In the genomic region with DNA sequence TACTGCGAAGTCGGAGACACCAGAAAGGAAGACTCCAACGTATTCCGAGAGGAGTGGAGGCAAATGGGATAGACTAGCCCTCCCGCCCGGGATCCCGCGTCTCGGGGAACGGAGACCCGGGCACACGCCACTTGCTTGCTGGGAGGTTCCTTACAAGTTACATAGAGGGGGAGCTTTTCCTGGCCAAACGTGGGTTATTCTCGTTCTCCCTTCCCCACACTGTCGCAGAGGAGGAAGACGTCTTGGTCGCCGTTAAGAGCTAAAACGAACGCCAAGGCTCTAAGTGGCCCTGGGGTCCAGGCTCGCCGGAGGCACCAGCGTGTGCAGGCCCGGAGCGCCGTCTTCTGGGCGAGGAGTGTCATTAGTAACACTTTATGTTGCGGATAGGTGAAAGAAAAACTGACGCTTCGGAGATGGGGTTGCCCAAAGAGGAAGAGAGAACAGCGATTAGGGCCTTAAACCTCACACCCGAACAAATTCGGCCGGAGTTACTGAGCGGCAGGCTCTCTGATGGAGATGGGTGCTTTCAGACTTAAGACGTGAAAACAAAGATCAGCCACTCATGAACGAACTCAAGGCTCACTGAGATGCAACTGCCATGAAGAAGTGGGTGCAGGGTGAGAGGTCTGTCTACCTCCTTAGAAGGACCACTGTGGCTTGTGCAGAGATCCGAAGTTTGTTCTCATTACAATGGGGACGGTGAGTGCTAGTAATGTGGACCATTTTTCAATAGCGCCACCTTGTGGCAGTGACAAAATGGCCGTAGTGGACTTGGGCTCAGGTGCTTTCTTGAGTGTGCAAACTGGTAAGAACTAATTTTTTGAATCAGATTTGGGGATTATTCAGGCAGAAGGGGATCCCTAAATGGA, we compare ENCODE assay signal across 1 cellular context.
TF ChIP-seq lines count a peak whose summit lies in the region.

No MANE protein-coding gene starts in this region.

TF ChIP-seq in HepG2, 621 proteins besides CTCF, POLR2A, EP300 and RAD21 (continued from another document and continues in another):
- TF ChIP-seq, protein P1, sequence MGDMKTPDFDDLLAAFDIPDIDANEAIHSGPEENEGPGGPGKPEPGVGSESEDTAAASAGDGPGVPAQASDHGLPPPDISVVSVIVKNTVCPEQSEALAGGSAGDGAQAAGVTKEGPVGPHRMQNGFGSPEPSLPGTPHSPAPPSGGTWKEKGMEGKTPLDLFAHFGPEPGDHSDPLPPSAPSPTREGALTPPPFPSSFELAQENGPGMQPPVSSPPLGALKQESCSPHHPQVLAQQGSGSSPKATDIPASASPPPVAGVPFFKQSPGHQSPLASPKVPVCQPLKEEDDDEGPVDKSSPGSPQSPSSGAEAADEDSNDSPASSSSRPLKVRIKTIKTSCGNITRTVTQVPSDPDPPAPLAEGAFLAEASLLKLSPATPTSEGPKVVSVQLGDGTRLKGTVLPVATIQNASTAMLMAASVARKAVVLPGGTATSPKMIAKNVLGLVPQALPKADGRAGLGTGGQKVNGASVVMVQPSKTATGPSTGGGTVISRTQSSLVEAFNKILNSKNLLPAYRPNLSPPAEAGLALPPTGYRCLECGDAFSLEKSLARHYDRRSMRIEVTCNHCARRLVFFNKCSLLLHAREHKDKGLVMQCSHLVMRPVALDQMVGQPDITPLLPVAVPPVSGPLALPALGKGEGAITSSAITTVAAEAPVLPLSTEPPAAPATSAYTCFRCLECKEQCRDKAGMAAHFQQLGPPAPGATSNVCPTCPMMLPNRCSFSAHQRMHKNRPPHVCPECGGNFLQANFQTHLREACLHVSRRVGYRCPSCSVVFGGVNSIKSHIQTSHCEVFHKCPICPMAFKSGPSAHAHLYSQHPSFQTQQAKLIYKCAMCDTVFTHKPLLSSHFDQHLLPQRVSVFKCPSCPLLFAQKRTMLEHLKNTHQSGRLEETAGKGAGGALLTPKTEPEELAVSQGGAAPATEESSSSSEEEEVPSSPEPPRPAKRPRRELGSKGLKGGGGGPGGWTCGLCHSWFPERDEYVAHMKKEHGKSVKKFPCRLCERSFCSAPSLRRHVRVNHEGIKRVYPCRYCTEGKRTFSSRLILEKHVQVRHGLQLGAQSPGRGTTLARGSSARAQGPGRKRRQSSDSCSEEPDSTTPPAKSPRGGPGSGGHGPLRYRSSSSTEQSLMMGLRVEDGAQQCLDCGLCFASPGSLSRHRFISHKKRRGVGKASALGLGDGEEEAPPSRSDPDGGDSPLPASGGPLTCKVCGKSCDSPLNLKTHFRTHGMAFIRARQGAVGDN (CRISPR knock-in tag; IDR thresholded peaks at IDR 0.05), result peak; percentile 85
- TF ChIP-seq ZNF431 (CRISPR knock-in tag; IDR thresholded peaks at IDR 0.05; ENCODE audit: borderline replicate concordance, low read depth) (peak; percentile 83), MTF2 (CRISPR knock-in tag; IDR thresholded peaks at IDR 0.05; ENCODE audit: borderline replicate concordance) (no peak), ISL2 (CRISPR knock-in tag; IDR thresholded peaks at IDR 0.05) (0 out of 2 replicates have a peak, but pooled peaks have one; percentile 3), NCOA1 (CRISPR knock-in tag; IDR thresholded peaks at IDR 0.05) (no peak), CENPX (CRISPR knock-in tag; IDR thresholded peaks at IDR 0.05) (no peak), ZFP90 (CRISPR knock-in tag; IDR thresholded peaks at IDR 0.05; ENCODE audit: borderline replicate concordance) (0 out of 2 replicates have a peak, but pooled peaks have one; percentile 44), ZSCAN22 (CRISPR knock-in tag; IDR thresholded peaks at IDR 0.05) (no peak), ZNF367 (CRISPR knock-in tag; IDR thresholded peaks at IDR 0.05; ENCODE audit: borderline replicate concordance) (no peak), RARA (CRISPR knock-in tag; IDR thresholded peaks at IDR 0.05) (0 out of 2 replicates have a peak, but pooled peaks have one; percentile 6), CHD4 (IDR thresholded peaks at IDR 0.05; ENCODE audit: borderline replicate concordance, low read length) (peak; percentile 70; the same call in 1 of the 2 replicates), ZFY (CRISPR knock-in tag; IDR thresholded peaks at IDR 0.05) (peak; percentile 56), ZFP62 (CRISPR knock-in tag; IDR thresholded peaks at IDR 0.05) (no peak), NFYC (CRISPR knock-in tag; IDR thresholded peaks at IDR 0.05) (0 out of 2 replicates have a peak, but pooled peaks have one; percentile 8)
- TF ChIP-seq, protein P2, sequence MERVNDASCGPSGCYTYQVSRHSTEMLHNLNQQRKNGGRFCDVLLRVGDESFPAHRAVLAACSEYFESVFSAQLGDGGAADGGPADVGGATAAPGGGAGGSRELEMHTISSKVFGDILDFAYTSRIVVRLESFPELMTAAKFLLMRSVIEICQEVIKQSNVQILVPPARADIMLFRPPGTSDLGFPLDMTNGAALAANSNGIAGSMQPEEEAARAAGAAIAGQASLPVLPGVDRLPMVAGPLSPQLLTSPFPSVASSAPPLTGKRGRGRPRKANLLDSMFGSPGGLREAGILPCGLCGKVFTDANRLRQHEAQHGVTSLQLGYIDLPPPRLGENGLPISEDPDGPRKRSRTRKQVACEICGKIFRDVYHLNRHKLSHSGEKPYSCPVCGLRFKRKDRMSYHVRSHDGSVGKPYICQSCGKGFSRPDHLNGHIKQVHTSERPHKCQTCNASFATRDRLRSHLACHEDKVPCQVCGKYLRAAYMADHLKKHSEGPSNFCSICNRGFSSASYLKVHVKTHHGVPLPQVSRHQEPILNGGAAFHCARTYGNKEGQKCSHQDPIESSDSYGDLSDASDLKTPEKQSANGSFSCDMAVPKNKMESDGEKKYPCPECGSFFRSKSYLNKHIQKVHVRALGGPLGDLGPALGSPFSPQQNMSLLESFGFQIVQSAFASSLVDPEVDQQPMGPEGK (CRISPR knock-in tag; IDR thresholded peaks at IDR 0.05), result peak; percentile 40; the same call in 1 of the 2 replicates
- TF ChIP-seq, protein P3, sequence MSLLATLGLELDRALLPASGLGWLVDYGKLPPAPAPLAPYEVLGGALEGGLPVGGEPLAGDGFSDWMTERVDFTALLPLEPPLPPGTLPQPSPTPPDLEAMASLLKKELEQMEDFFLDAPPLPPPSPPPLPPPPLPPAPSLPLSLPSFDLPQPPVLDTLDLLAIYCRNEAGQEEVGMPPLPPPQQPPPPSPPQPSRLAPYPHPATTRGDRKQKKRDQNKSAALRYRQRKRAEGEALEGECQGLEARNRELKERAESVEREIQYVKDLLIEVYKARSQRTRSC (CRISPR knock-in tag; IDR thresholded peaks at IDR 0.05; ENCODE audit: low read depth), result no peak
- TF ChIP-seq, protein P4, sequence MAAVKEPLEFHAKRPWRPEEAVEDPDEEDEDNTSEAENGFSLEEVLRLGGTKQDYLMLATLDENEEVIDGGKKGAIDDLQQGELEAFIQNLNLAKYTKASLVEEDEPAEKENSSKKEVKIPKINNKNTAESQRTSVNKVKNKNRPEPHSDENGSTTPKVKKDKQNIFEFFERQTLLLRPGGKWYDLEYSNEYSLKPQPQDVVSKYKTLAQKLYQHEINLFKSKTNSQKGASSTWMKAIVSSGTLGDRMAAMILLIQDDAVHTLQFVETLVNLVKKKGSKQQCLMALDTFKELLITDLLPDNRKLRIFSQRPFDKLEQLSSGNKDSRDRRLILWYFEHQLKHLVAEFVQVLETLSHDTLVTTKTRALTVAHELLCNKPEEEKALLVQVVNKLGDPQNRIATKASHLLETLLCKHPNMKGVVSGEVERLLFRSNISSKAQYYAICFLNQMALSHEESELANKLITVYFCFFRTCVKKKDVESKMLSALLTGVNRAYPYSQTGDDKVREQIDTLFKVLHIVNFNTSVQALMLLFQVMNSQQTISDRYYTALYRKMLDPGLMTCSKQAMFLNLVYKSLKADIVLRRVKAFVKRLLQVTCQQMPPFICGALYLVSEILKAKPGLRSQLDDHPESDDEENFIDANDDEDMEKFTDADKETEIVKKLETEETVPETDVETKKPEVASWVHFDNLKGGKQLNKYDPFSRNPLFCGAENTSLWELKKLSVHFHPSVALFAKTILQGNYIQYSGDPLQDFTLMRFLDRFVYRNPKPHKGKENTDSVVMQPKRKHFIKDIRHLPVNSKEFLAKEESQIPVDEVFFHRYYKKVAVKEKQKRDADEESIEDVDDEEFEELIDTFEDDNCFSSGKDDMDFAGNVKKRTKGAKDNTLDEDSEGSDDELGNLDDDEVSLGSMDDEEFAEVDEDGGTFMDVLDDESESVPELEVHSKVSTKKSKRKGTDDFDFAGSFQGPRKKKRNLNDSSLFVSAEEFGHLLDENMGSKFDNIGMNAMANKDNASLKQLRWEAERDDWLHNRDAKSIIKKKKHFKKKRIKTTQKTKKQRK (IDR thresholded peaks at IDR 0.05; ENCODE audit: low read length), result no peak
- TF ChIP-seq, protein P5, sequence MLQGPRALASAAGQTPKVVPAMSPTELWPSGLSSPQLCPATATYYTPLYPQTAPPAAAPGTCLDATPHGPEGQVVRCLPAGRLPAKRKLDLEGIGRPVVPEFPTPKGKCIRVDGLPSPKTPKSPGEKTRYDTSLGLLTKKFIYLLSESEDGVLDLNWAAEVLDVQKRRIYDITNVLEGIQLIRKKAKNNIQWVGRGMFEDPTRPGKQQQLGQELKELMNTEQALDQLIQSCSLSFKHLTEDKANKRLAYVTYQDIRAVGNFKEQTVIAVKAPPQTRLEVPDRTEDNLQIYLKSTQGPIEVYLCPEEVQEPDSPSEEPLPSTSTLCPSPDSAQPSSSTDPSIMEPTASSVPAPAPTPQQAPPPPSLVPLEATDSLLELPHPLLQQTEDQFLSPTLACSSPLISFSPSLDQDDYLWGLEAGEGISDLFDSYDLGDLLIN (CRISPR knock-in tag; IDR thresholded peaks at IDR 0.05; ENCODE audit: borderline replicate concordance), result no peak
- TF ChIP-seq, protein P6, sequence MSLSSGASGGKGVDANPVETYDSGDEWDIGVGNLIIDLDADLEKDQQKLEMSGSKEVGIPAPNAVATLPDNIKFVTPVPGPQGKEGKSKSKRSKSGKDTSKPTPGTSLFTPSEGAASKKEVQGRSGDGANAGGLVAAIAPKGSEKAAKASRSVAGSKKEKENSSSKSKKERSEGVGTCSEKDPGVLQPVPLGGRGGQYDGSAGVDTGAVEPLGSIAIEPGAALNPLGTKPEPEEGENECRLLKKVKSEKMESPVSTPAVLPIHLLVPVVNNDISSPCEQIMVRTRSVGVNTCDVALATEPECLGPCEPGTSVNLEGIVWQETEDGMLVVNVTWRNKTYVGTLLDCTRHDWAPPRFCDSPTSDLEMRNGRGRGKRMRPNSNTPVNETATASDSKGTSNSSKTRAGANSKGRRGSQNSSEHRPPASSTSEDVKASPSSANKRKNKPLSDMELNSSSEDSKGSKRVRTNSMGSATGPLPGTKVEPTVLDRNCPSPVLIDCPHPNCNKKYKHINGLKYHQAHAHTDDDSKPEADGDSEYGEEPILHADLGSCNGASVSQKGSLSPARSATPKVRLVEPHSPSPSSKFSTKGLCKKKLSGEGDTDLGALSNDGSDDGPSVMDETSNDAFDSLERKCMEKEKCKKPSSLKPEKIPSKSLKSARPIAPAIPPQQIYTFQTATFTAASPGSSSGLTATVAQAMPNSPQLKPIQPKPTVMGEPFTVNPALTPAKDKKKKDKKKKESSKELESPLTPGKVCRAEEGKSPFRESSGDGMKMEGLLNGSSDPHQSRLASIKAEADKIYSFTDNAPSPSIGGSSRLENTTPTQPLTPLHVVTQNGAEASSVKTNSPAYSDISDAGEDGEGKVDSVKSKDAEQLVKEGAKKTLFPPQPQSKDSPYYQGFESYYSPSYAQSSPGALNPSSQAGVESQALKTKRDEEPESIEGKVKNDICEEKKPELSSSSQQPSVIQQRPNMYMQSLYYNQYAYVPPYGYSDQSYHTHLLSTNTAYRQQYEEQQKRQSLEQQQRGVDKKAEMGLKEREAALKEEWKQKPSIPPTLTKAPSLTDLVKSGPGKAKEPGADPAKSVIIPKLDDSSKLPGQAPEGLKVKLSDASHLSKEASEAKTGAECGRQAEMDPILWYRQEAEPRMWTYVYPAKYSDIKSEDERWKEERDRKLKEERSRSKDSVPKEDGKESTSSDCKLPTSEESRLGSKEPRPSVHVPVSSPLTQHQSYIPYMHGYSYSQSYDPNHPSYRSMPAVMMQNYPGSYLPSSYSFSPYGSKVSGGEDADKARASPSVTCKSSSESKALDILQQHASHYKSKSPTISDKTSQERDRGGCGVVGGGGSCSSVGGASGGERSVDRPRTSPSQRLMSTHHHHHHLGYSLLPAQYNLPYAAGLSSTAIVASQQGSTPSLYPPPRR (CRISPR knock-in tag; IDR thresholded peaks at IDR 0.05; ENCODE audit: borderline replicate concordance), result 0 out of 2 replicates have a peak, but pooled peaks have one; percentile 34
- TF ChIP-seq, protein P7, sequence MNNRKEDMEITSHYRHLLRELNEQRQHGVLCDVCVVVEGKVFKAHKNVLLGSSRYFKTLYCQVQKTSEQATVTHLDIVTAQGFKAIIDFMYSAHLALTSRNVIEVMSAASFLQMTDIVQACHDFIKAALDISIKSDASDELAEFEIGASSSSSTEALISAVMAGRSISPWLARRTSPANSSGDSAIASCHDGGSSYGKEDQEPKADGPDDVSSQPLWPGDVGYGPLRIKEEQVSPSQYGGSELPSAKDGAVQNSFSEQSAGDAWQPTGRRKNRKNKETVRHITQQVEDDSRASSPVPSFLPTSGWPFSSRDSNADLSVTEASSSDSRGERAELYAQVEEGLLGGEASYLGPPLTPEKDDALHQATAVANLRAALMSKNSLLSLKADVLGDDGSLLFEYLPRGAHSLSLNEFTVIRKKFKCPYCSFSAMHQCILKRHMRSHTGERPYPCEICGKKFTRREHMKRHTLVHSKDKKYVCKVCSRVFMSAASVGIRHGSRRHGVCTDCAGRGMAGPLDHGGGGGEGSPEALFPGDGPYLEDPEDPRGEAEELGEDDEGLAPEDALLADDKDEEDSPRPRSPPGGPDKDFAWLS (CRISPR knock-in tag; IDR thresholded peaks at IDR 0.05; ENCODE audit: borderline replicate concordance), result 0 out of 2 replicates have a peak, but pooled peaks have one; percentile 39
- TF ChIP-seq, protein P8, sequence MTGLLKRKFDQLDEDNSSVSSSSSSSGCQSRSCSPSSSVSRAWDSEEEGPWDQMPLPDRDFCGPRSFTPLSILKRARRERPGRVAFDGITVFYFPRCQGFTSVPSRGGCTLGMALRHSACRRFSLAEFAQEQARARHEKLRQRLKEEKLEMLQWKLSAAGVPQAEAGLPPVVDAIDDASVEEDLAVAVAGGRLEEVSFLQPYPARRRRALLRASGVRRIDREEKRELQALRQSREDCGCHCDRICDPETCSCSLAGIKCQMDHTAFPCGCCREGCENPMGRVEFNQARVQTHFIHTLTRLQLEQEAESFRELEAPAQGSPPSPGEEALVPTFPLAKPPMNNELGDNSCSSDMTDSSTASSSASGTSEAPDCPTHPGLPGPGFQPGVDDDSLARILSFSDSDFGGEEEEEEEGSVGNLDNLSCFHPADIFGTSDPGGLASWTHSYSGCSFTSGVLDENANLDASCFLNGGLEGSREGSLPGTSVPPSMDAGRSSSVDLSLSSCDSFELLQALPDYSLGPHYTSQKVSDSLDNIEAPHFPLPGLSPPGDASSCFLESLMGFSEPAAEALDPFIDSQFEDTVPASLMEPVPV (CRISPR knock-in tag; IDR thresholded peaks at IDR 0.05), result 0 out of 2 replicates have a peak, but pooled peaks have one; percentile 51
- TF ChIP-seq, protein P9, sequence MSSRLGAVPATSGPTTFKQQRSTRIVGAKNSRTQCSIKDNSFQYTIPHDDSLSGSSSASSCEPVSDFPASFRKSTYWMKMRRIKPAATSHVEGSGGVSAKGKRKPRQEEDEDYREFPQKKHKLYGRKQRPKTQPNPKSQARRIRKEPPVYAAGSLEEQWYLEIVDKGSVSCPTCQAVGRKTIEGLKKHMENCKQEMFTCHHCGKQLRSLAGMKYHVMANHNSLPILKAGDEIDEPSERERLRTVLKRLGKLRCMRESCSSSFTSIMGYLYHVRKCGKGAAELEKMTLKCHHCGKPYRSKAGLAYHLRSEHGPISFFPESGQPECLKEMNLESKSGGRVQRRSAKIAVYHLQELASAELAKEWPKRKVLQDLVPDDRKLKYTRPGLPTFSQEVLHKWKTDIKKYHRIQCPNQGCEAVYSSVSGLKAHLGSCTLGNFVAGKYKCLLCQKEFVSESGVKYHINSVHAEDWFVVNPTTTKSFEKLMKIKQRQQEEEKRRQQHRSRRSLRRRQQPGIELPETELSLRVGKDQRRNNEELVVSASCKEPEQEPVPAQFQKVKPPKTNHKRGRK (CRISPR knock-in tag; IDR thresholded peaks at IDR 0.05), result peak; percentile 64; the same call in 1 of the 2 replicates
